In genomic region chr17:81241203-81241602, GRCh38 we compare ENCODE assay signal across 13 cellular contexts. TPM values are rescaled to one million over a fixed set of nuclear protein-coding genes. Genes with fewer than 3 reads are reported as not detected.
A peak's percentile ranks its signal among the peaks of the same experiment; 100 is the strongest.
DNase-seq lines count a peak whose midpoint lies in the region; ATAC-seq, FAIRE-seq and TF ChIP-seq lines count a peak whose summit lies in the region.
"Had no signal": no experiment of that assay in that cellular context is flagged by ENCODE, and none has a peak within 500 bp of the region (broad histone marks: within the 10 kb centered on the region; RNA-seq: fewer than 3 reads in every experiment).

No MANE protein-coding gene starts in this region.

- no peak for TF ChIP-seq CTCF in type B pancreatic cell (conservative IDR thresholded peaks at IDR 0.05)
- TF ChIP-seq CTCF in heart left ventricle (IDR thresholded peaks at IDR 0.05): no peak
- no peak for TF ChIP-seq CTCF in BE2C (IDR thresholded peaks at IDR 0.05; ENCODE audit: low read depth, low read length)

- H3K36me3 Mint-ChIP-seq in stimulated activated naive CD8-positive, alpha-beta T cell treated with anti-CD3 and anti-CD28 coated beads, Interleukin-15, Interleukin-2, amounts not matched to agents 100 ng/mL and 50 ng/mL, for 24 hours (ENCODE audit: low read depth): peaks cover 15% of the 10 kb centered on the region
- peaks cover 18% of the 10 kb centered on the region for H3K36me3 Mint-ChIP-seq in central memory CD8-positive, alpha-beta T cell (ENCODE audit: insufficient read depth)
- no peaks in the 10 kb centered on the region for H3K36me3 Mint-ChIP-seq in type B pancreatic cell

- peak overlapping the region; percentile 72 for H3K27ac Mint-ChIP-seq in stimulated activated naive CD8-positive, alpha-beta T cell treated with anti-CD3 and anti-CD28 coated beads, Interleukin-15, Interleukin-2, amounts not matched to agents 100 ng/mL and 50 ng/mL, for 24 hours
- no peak overlapping the region for H3K27ac Mint-ChIP-seq in central memory CD8-positive, alpha-beta T cell (ENCODE audit: low read depth)
- peak overlapping the region; percentile 30 for H3K27ac Mint-ChIP-seq in type B pancreatic cell
- H3K27ac Mint-ChIP-seq: dendritic cell treated with granulocyte-macrophage colony-stimulating factor and Interleukin-4, amounts not matched to agents 40 ng/mL and 50 ng/mL, for 4 days had no signal

- no peak overlapping the region for H3K4me3 ChIP-seq in NT2/D1 (ENCODE audit: insufficient read length, low read depth)
- H3K4me3 ChIP-seq in heart left ventricle: no peak overlapping the region
- no peak overlapping the region for H3K4me3 ChIP-seq in BE2C (ENCODE audit: low read depth, low read length)
- H3K4me3 ChIP-seq: vagina had no signal

- H3K27ac ChIP-seq in heart left ventricle: no peak overlapping the region
- H3K27ac ChIP-seq: vagina had no signal

- 87 to 90% (median 89%) methylated on average over 8 to 10 of the region's 10 CpGs for WGBS in heart left ventricle, 4 donors

- H3K9ac ChIP-seq in NT2/D1 (ENCODE audit: insufficient read length, low read depth): peak overlapping the region; percentile 3

- H3K4me3 Mint-ChIP-seq in stimulated activated naive CD8-positive, alpha-beta T cell treated with anti-CD3 and anti-CD28 coated beads, Interleukin-15, Interleukin-2, amounts not matched to agents 100 ng/mL and 50 ng/mL, for 24 hours: peak overlapping the region; percentile 93
- peak overlapping the region; percentile 92 for H3K4me3 Mint-ChIP-seq in central memory CD8-positive, alpha-beta T cell
- H3K4me3 Mint-ChIP-seq in type B pancreatic cell: peak overlapping the region; percentile 94
- H3K4me3 Mint-ChIP-seq: dendritic cell treated with granulocyte-macrophage colony-stimulating factor and Interleukin-4, amounts not matched to agents 40 ng/mL and 50 ng/mL, for 4 days had no signal

- H3K9me3 Mint-ChIP-seq in stimulated activated naive CD8-positive, alpha-beta T cell treated with anti-CD3 and anti-CD28 coated beads, Interleukin-15, Interleukin-2, amounts not matched to agents 100 ng/mL and 50 ng/mL, for 24 hours: no peaks in the 10 kb centered on the region
- H3K9me3 Mint-ChIP-seq in central memory CD8-positive, alpha-beta T cell: no peaks in the 10 kb centered on the region
- H3K9me3 Mint-ChIP-seq in type B pancreatic cell: no peaks in the 10 kb centered on the region
- H3K9me3 Mint-ChIP-seq: dendritic cell treated with granulocyte-macrophage colony-stimulating factor and Interleukin-4, amounts not matched to agents 40 ng/mL and 50 ng/mL, for 4 days had no signal

- H3K27me3 ChIP-seq in NT2/D1 (ENCODE audit: insufficient read depth, insufficient read length): no peaks in the 10 kb centered on the region
- H3K27me3 ChIP-seq in heart left ventricle: no peaks in the 10 kb centered on the region
- H3K27me3 ChIP-seq in BE2C: no peaks in the 10 kb centered on the region
- H3K27me3 ChIP-seq: vagina had no signal

- H3K4me1 ChIP-seq in NT2/D1 (ENCODE audit: insufficient read depth, insufficient read length): peaks cover 35% of the 10 kb centered on the region
- H3K4me1 ChIP-seq in heart left ventricle: peaks cover 5 to 39% (median 25%) of the 10 kb centered on the region in 12 donors
- H3K4me1 ChIP-seq in BE2C: peaks cover 20% of the 10 kb centered on the region

- ATAC-seq in stimulated activated naive CD8-positive, alpha-beta T cell treated with anti-CD3 and anti-CD28 coated beads, Interleukin-15, Interleukin-2, amounts not matched to agents 100 U/mL and 50 U/mL, for 24 hours: no peak
- ATAC-seq in central memory CD8-positive, alpha-beta T cell (replicated peaks; ENCODE audit: extremely low read depth, poor library complexity, severe bottlenecking): no peak
- ATAC-seq in heart left ventricle: no peak
- ATAC-seq: left ventricle myocardium superior had no signal

- no peak for TF ChIP-seq POLR2A in heart left ventricle (IDR thresholded peaks at IDR 0.05)

- peaks cover 37% of the 10 kb centered on the region for H3K4me1 Mint-ChIP-seq in stimulated activated naive CD8-positive, alpha-beta T cell treated with anti-CD3 and anti-CD28 coated beads, Interleukin-15, Interleukin-2, amounts not matched to agents 100 ng/mL and 50 ng/mL, for 24 hours (ENCODE audit: low read depth)
- H3K4me1 Mint-ChIP-seq in central memory CD8-positive, alpha-beta T cell: peaks cover 17% of the 10 kb centered on the region
- H3K4me1 Mint-ChIP-seq in type B pancreatic cell (ENCODE audit: unreplicated experiment): peaks cover 12% of the 10 kb centered on the region

- H3K27me3 Mint-ChIP-seq in stimulated activated naive CD8-positive, alpha-beta T cell treated with anti-CD3 and anti-CD28 coated beads, Interleukin-15, Interleukin-2, amounts not matched to agents 100 ng/mL and 50 ng/mL, for 24 hours: no peaks in the 10 kb centered on the region
- H3K27me3 Mint-ChIP-seq in central memory CD8-positive, alpha-beta T cell: no peaks in the 10 kb centered on the region
- H3K27me3 Mint-ChIP-seq in type B pancreatic cell: no peaks in the 10 kb centered on the region
- H3K27me3 Mint-ChIP-seq: dendritic cell treated with granulocyte-macrophage colony-stimulating factor and Interleukin-4, amounts not matched to agents 40 ng/mL and 50 ng/mL, for 4 days had no signal

- intact Hi-C loops in heart left ventricle (cut with DNase I): loop anchor here (1.0 to 10.0 kb wide), 5 partner anchors 98 to 249 kb away; partner anchors contain the start of genes CHMP6 (in 2 of the 10) and BAIAP2 (in 1 of the 10)

- no peak for DNase-seq in stimulated activated naive CD8-positive, alpha-beta T cell treated with anti-CD3 and anti-CD28 coated beads, Interleukin-15, Interleukin-2, amounts not matched to agents 100 U/mL and 50 U/mL, for 24 hours
- DNase-seq in NT2/D1 (ENCODE audit: low read depth, low spot score) (no peak), type B pancreatic cell (ENCODE audit: extremely low spot score, unreplicated experiment) (no peak), heart left ventricle (no peak), frontal cortex (ENCODE audit: low spot score in 2 of 2) (no peak), BE2C (no peak)
- no peak for DNase-seq in central memory CD8-positive, alpha-beta T cell (ENCODE audit: low spot score in 2 of 2)
- DNase-seq: NCI-H187 treated with DMSO at 0.1 percent for 48 hours, NCI-H748 treated with DMSO at 0.1 percent for 48 hours had no signal

- no peaks in the 10 kb centered on the region for H3K9me3 ChIP-seq in NT2/D1 (ENCODE audit: insufficient read depth, low read length)
- no peaks in the 10 kb centered on the region for H3K9me3 ChIP-seq in heart left ventricle
- H3K9me3 ChIP-seq in BE2C: no peaks in the 10 kb centered on the region
- H3K9me3 ChIP-seq: vagina had no signal

- no peak for FAIRE-seq in frontal cortex (lab: Jason Lieb, UNC)

- H3K36me3 ChIP-seq in NT2/D1 (ENCODE audit: insufficient read depth, insufficient read length, low read length): peaks cover 65% of the 10 kb centered on the region
- H3K36me3 ChIP-seq in heart left ventricle: peaks cover 0 to 25% (median 0%) of the 10 kb centered on the region in 9 donors
- H3K36me3 ChIP-seq in BE2C: peaks cover 13% of the 10 kb centered on the region
- H3K36me3 ChIP-seq: vagina had no signal

RNA-seq across cellular contexts. Expression of gene NDUFAF8, which starts 2.1 kb away (rescaled TPM):
- total RNA-seq in type B pancreatic cell (ENCODE audit: low replicate concordance) (56.9 and 82.3 TPM in 2 replicates), heart left ventricle (10 to 100 TPM; 31.8 to 77.1 (median 50.2) TPM), frontal cortex (5.7 TPM)
- polyA plus RNA-seq in heart left ventricle: 10 to 100 TPM; 26.7 to 51.9 TPM
- 287 TPM for polyA plus RNA-seq in BE2C (2012; ENCODE audit: insufficient read depth, insufficient read length, low read depth)

RNA-seq across cellular contexts. Expression of gene TEPSIN, which starts 2.3 kb away (rescaled TPM):
- total RNA-seq in type B pancreatic cell (ENCODE audit: low replicate concordance): 45.7 and 50.1 TPM in 2 replicates
- total RNA-seq in heart left ventricle: 10 to 100 TPM in 5 of 9 donors, 1 to 10 TPM in 4; 6.8 to 16.0 (median 10.2) TPM
- polyA plus RNA-seq in heart left ventricle: 10 to 100 TPM; 12.4 to 14.4 TPM
- total RNA-seq in frontal cortex: 7.3 TPM
- polyA plus RNA-seq in BE2C (2012; ENCODE audit: insufficient read depth, insufficient read length, low read depth): 43.8 TPM

RNA-seq across cellular contexts. Expression of gene CEP131, which starts 18.4 kb away (rescaled TPM):
- 12.8 and 26.8 TPM in 2 replicates for total RNA-seq in type B pancreatic cell (ENCODE audit: low replicate concordance)
- 10 to 100 TPM in 3 of 9 donors, 1 to 10 TPM in 6; 7.0 to 15.8 (median 8.9) TPM for total RNA-seq in heart left ventricle
- polyA plus RNA-seq in heart left ventricle: 10 to 100 TPM in 1 of 2 donors, 1 to 10 TPM in 1; 8.0 to 14.7 TPM
- 13.0 TPM for total RNA-seq in frontal cortex
- 25.5 TPM for polyA plus RNA-seq in BE2C (2012; ENCODE audit: insufficient read depth, insufficient read length, low read depth)

RNA-seq across cellular contexts. Expression of gene SLC38A10, which starts 53.9 kb away (rescaled TPM):
- 85.0 and 118 TPM in 2 replicates for total RNA-seq in type B pancreatic cell (ENCODE audit: low replicate concordance)
- total RNA-seq in heart left ventricle: 10 to 100 TPM; 27.4 to 67.7 (median 43.1) TPM
- 10 to 100 TPM; 48.0 to 63.3 TPM for polyA plus RNA-seq in heart left ventricle
- total RNA-seq in frontal cortex: 13.9 TPM
- polyA plus RNA-seq in BE2C (2012; ENCODE audit: insufficient read depth, insufficient read length, low read depth): 41.2 TPM
